Comparison of ENCODE assay signal across 1 cellular context in genomic region chr14:60637490-60638452, GRCh38.
TF ChIP-seq lines count a peak whose summit lies in the region.

No MANE protein-coding gene starts in this region.

TF ChIP-seq in GM12878, 131 proteins besides CTCF, POLR2A, EP300 and RAD21 (continued from another document):
- TF ChIP-seq PRDM15 (CRISPR knock-in tag; IDR thresholded peaks at IDR 0.05) (no peak), CBX3 (IDR thresholded peaks at IDR 0.05; ENCODE audit: borderline replicate concordance, low read depth) (no peak), KDM1A (IDR thresholded peaks at IDR 0.05; ENCODE audit: borderline replicate concordance) (no peak), CBX5 (IDR thresholded peaks at IDR 0.05; ENCODE audit: low read depth) (no peak), RELB (IDR thresholded peaks at IDR 0.05; ENCODE audit: low read depth) (no peak), KAT2A (conservative IDR thresholded peaks at IDR 0.05; ENCODE audit: control insufficient read depth, low read depth, low read length) (no peak), SUPT20H (IDR thresholded peaks at IDR 0.05; ENCODE audit: borderline replicate concordance, control insufficient read depth, low read depth, low read length) (no peak), CUX1 (IDR thresholded peaks at IDR 0.05; ENCODE audit: insufficient replicate concordance, low read depth, low read length) (no peak), TAF1 (IDR thresholded peaks at IDR 0.05; ENCODE audit: borderline replicate concordance, low read depth, low read length) (no peak), STAT1 (conservative IDR thresholded peaks at IDR 0.05) (no peak), SMAD1 (IDR thresholded peaks at IDR 0.05; ENCODE audit: low read depth, partially characterized antibody) (no peak), NBN (IDR thresholded peaks at IDR 0.05) (no peak), SUZ12 (IDR thresholded peaks at IDR 0.05; ENCODE audit: unreplicated experiment) (no peak)
